Comparison of ENCODE assay signal across 12 cellular contexts in the genomic region with DNA sequence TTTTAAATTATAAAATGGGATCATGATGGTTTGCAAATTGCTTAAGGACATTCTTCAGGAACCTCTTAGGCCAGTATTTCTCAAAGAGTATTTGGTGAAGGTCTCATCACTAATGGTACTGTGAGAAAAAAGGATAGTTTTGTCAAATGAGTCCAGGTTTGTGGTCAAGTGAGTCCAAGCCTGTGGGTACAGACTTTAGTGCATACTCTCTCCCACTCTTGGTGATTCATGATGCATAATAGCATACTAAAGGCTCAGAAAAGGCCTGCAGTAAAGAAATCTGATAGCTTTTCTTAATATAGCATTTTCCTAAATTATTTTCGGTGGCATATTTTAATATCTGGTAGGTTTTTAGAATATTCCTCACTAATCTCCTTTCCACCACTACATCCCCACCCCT. TPM values are rescaled to one million over a fixed set of nuclear protein-coding genes. Genes with fewer than 3 reads are reported as not detected.
DNase-seq lines count a peak whose midpoint lies in the region; ATAC-seq, FAIRE-seq and TF ChIP-seq lines count a peak whose summit lies in the region.
"Had no signal": no experiment of that assay in that cellular context is flagged by ENCODE, and none has a peak within 500 bp of the region (broad histone marks: within the 10 kb centered on the region; RNA-seq: fewer than 3 reads in every experiment).

No MANE protein-coding gene starts in this region.

- peaks cover 2% of the 10 kb centered on the region for H3K36me3 Mint-ChIP-seq in astrocyte (ENCODE audit: low read depth, unreplicated experiment)

- H3K27ac Mint-ChIP-seq in astrocyte (ENCODE audit: unreplicated experiment), result peak overlapping the region; percentile 93

- H3K14ac ChIP-seq in neuronal stem cell (ENCODE audit: low read length), result no peak overlapping the region

- no peak overlapping the region for H2BK120ac ChIP-seq in neuronal stem cell (ENCODE audit: low read depth, low read length)

- H3K4me3 ChIP-seq in astrocyte (ENCODE audit: insufficient read depth, low read depth, low read length) (no peak overlapping the region), hepatocyte (no peak overlapping the region), neuronal stem cell (ENCODE audit: low read length in 2 of 2) (no peak overlapping the region)
- H3K4me3 ChIP-seq: MG63 had no signal

- H2BK15ac ChIP-seq in neuronal stem cell (ENCODE audit: low read length), result no peak overlapping the region

- peak overlapping the region; percentile 57 for H3K4me2 ChIP-seq in astrocyte (ENCODE audit: low read length)
- no peak overlapping the region for H3K4me2 ChIP-seq in hepatocyte
- H3K4me2 ChIP-seq in neuronal stem cell (ENCODE audit: insufficient read depth, low read length, poor library complexity, severe bottlenecking), result no peak overlapping the region

- no peaks in the 10 kb centered on the region for H3K27me3 Mint-ChIP-seq in astrocyte (ENCODE audit: low read depth, unreplicated experiment)

- no peak overlapping the region for H4K91ac ChIP-seq in neuronal stem cell (ENCODE audit: low read depth, low read length, poor library complexity)

- peaks cover 8% of the 10 kb centered on the region for H3K79me1 ChIP-seq in neuronal stem cell (ENCODE audit: low read depth, low read length)

- H2AK5ac ChIP-seq in neuronal stem cell (ENCODE audit: low read depth, low read length), result no peak overlapping the region

- H4K20me1 ChIP-seq in astrocyte (ENCODE audit: insufficient read depth, low read length), result no peaks in the 10 kb centered on the region
- peaks cover 14% of the 10 kb centered on the region for H4K20me1 ChIP-seq in hepatocyte (ENCODE audit: insufficient read depth, poor library complexity, severe bottlenecking)

- peak; percentile 24 for DNase-seq in HS-27A (ENCODE audit: low read depth)
- peak; percentile 91 for DNase-seq in astrocyte (ENCODE audit: low read depth)
- no peak for DNase-seq in hepatocyte (ENCODE audit: low spot score)
- DNase-seq in stromal cell of bone marrow (ENCODE audit: low read depth), result peak; percentile 72
- DNase-seq in left lobe of liver (ENCODE audit: low spot score), result no peak
- no peak for DNase-seq in neuronal stem cell (ENCODE audit: low spot score)
- DNase-seq: activated T-cell treated with anti-CD3 and anti-CD28 coated beads, Interleukin-2, amount 50 U/mL, for 4 hours; left ventricle myocardium superior; stimulated activated CD4-positive, alpha-beta T cell treated with anti-CD3 and anti-CD28 coated beads, Interleukin-2, amount 100 ng/mL, for 24 hours had no signal

- H2BK5ac ChIP-seq in neuronal stem cell (ENCODE audit: low read length), result no peak overlapping the region

- H3K9me3 Mint-ChIP-seq in astrocyte (ENCODE audit: unreplicated experiment), result no peaks in the 10 kb centered on the region
- H3K9me3 Mint-ChIP-seq: activated T-cell treated with anti-CD3 and anti-CD28 coated beads, Interleukin-2, amount 50 U/mL, for 4 hours had no signal

- H3K4me3 Mint-ChIP-seq in astrocyte (ENCODE audit: unreplicated experiment), result no peak overlapping the region
- H3K4me3 Mint-ChIP-seq: activated T-cell treated with anti-CD3 and anti-CD28 coated beads, Interleukin-2, amount 50 U/mL, for 4 hours had no signal

- no peak overlapping the region for H3K18ac ChIP-seq in neuronal stem cell (ENCODE audit: low read length)

- H3K9me2 ChIP-seq in hepatocyte (replicated peaks; ENCODE audit: insufficient read depth), result peaks cover 3% of the 10 kb centered on the region

- H3K9ac ChIP-seq in astrocyte (ENCODE audit: low read length) (peak overlapping the region; percentile 60), neuronal stem cell (ENCODE audit: low read depth, low read length, poor library complexity) (no peak overlapping the region)

- 100% methylated on average over 1 of the region's 1 CpG for whole genome bisulfite sequencing in hepatocyte (ENCODE audit: low lambda C conversion rate, missing lambda C conversion rate)
- no CpG with 5 or more reads among the region's 1 CpG for WGBS in neuronal stem cell (ENCODE audit: extremely low coverage in 2 of 2, insufficient read length in 2 of 2, insufficient replicate concordance in 1 of 2), 2 donors

- H3K4me1 Mint-ChIP-seq in astrocyte (ENCODE audit: low read depth, unreplicated experiment), result peaks cover 49% of the 10 kb centered on the region

- H3K79me2 ChIP-seq in astrocyte (ENCODE audit: insufficient read depth, low read length), result no peaks in the 10 kb centered on the region
- H3K79me2 ChIP-seq in hepatocyte, result peaks cover 18% of the 10 kb centered on the region

- H3K27ac ChIP-seq in astrocyte (ENCODE audit: low read depth, low read length) (peak overlapping the region; percentile 80), hepatocyte (peak overlapping the region; percentile 22), neuronal stem cell (replicated peaks; ENCODE audit: low read length) (no peak overlapping the region)

- no peak overlapping the region for H2AFZ ChIP-seq in astrocyte (ENCODE audit: low read depth, low read length)
- H2AFZ ChIP-seq in hepatocyte, result no peak overlapping the region
- no peak overlapping the region for H2AFZ ChIP-seq in neuronal stem cell (ENCODE audit: low read length)

- H3K4ac ChIP-seq in neuronal stem cell (ENCODE audit: low read length), result no peak overlapping the region

- H3K9me3 ChIP-seq in astrocyte (ENCODE audit: insufficient read depth, low read depth, low read length) (no peaks in the 10 kb centered on the region), hepatocyte (ENCODE audit: low read depth) (no peaks in the 10 kb centered on the region), neuronal stem cell (replicated peaks in 1 of 2; ENCODE audit: control insufficient read depth in 2 of 2, insufficient read depth in 1 of 2, low read depth in 1 of 2, low read length in 2 of 2) (no peaks in the 10 kb centered on the region)
- H3K9me3 ChIP-seq: MG63 had no signal

- no peak for ATAC-seq in left lobe of liver
- ATAC-seq in HG03571 (IDR thresholded peaks at IDR 0.05; ENCODE audit: unreplicated experiment), result no peak
- ATAC-seq: left ventricle myocardium superior had no signal

- H3K4me1 ChIP-seq in astrocyte (ENCODE audit: insufficient read depth, low read length) (peaks cover 33% of the 10 kb centered on the region), hepatocyte (ENCODE audit: insufficient read depth) (peaks cover 25% of the 10 kb centered on the region), neuronal stem cell (ENCODE audit: control insufficient read depth in 2 of 2, insufficient read depth in 1 of 2, low read depth in 1 of 2, low read length in 2 of 2) (peaks cover 16 to 41% of the 10 kb centered on the region in 2 donors)

- no peak overlapping the region for H2BK12ac ChIP-seq in neuronal stem cell (ENCODE audit: low read length)

- H3K36me3 ChIP-seq in astrocyte (ENCODE audit: insufficient read depth, low read length) (no peaks in the 10 kb centered on the region), hepatocyte (replicated peaks; ENCODE audit: insufficient read depth, low read depth) (no peaks in the 10 kb centered on the region), neuronal stem cell (replicated peaks in 1 of 2; ENCODE audit: control insufficient read depth in 2 of 2, insufficient read depth in 2 of 2, low read length in 2 of 2) (peaks cover 9 to 95% of the 10 kb centered on the region in 2 donors)
- H3K36me3 ChIP-seq: MG63 had no signal

- H3K23ac ChIP-seq in neuronal stem cell (ENCODE audit: low read depth, low read length, poor library complexity), result no peak overlapping the region

- no peak overlapping the region for H4K8ac ChIP-seq in neuronal stem cell (ENCODE audit: low read depth, low read length)

- TF ChIP-seq CTCF in astrocyte (IDR thresholded peaks at IDR 0.05; ENCODE audit: insufficient read depth, low read depth, low read length) (no peak), hepatocyte (IDR thresholded peaks at IDR 0.05; ENCODE audit: poor library complexity) (no peak)

- H3K27me3 ChIP-seq in astrocyte (ENCODE audit: insufficient read depth, low read length) (no peaks in the 10 kb centered on the region), hepatocyte (no peaks in the 10 kb centered on the region), neuronal stem cell (ENCODE audit: control insufficient read depth in 3 of 3, insufficient read depth in 3 of 3, low read depth in 1 of 3, low read length in 3 of 3) (no peaks in the 10 kb centered on the region)
- H3K27me3 ChIP-seq: MG63 had no signal

- peak; percentile 64 for FAIRE-seq in astrocyte (lab: Jason Lieb, UNC)
- FAIRE-seq: frontal cortex had no signal

RNA-seq across cellular contexts. Expression of a gene that starts 20.0 kb away (rescaled TPM):
- total RNA-seq in astrocyte (20.2 TPM in 2 replicates), hepatocyte (17.9 and 20.4 TPM in 2 replicates), left lobe of liver (0.50 TPM)
- 24.0 and 28.2 TPM in 2 replicates for polyA plus RNA-seq in hepatocyte
- polyA plus RNA-seq in neuronal stem cell (2013, experiment 1 of 2), result 180 TPM
- 180 TPM for polyA plus RNA-seq in neuronal stem cell (2013, experiment 2 of 2)

Comparison
In these comparisons a context has a peak if more than half of its experiments do, and no peak if none do; other contexts are left out.
1. DNase-seq: peak in HS-27A (single experiment), astrocyte (single experiment) and stromal cell of bone marrow (single experiment); none in hepatocyte (single experiment), left lobe of liver (single experiment) and neuronal stem cell (single experiment).
2. RNA of a gene that starts 20.0 kb away (total RNA-seq): 20.2 TPM in astrocyte and 17.9 to 20.4 TPM in hepatocyte; 0.50 TPM in left lobe of liver (single experiment); every median in the first group is over 10 times any median in the second.